8 cellular contexts compared by ENCODE assay signal in genomic region chr4:186722856-186723206, GRCh38. TPM values are rescaled to one million over a fixed set of nuclear protein-coding genes. Genes with fewer than 3 reads are reported as not detected.
DNase-seq lines count a peak whose midpoint lies in the region; TF ChIP-seq lines count a peak whose summit lies in the region.

No MANE protein-coding gene starts in this region.

- DNase-seq in HFFc6 (no peak), dedifferentiated amniotic fluid mesenchymal stem cell (ENCODE audit: extremely low spot score) (peak; percentile 24), NAMALWA (ENCODE audit: low spot score) (no peak), hippocampal formation (lab: John Stamatoyannopoulos, UW) (no peak), SHP77 (lab: John Stamatoyannopoulos, UW) (no peak), ecto neural progenitor cell (ENCODE audit: low spot score) (no peak)

- H3K9me3 ChIP-seq in mucosa of rectum (ENCODE audit: control insufficient read depth in 2 of 2, low read length in 2 of 2) = peaks cover 0 to 6% of the 10 kb centered on the region in 2 donors

- H3K36me3 ChIP-seq in mucosa of rectum (ENCODE audit: control insufficient read depth in 2 of 2, insufficient read depth in 2 of 2, low read length in 2 of 2) = no peaks in the 10 kb centered on the region

- peaks cover 13% of the 10 kb centered on the region for H3K4me1 Mint-ChIP-seq in HFFc6 (ENCODE audit: low read depth)

- H3K9ac ChIP-seq in mucosa of rectum (ENCODE audit: low read depth in 1 of 2, low read length in 2 of 2) = peak overlapping the region; percentile 64 to 83

- peaks cover 46% of the 10 kb centered on the region for H3K36me3 Mint-ChIP-seq in HFFc6 (ENCODE audit: low read depth)

- no peak for TF ChIP-seq CTCF in 22Rv1 (IDR thresholded peaks at IDR 0.05)
- no peak for TF ChIP-seq CTCF in HFFc6 (IDR thresholded peaks at IDR 0.05)

- peak overlapping the region; percentile 87 for H3K27ac Mint-ChIP-seq in HFFc6

- peak overlapping the region; percentile 95 for H3K4me3 Mint-ChIP-seq in HFFc6

- H3K4me3 ChIP-seq in mucosa of rectum (ENCODE audit: low read length in 2 of 2) = peak overlapping the region; percentile 77 to 83

- H3K27me3 Mint-ChIP-seq in HFFc6 (ENCODE audit: insufficient read depth) = peaks cover 7% of the 10 kb centered on the region

- peak overlapping the region; percentile 76 for H3K27ac ChIP-seq in 22Rv1
- H3K27ac ChIP-seq in mucosa of rectum (ENCODE audit: low read depth in 2 of 2, low read length in 2 of 2) = peak overlapping the region; percentile 87 to 93

- no peaks in the 10 kb centered on the region for H3K27me3 ChIP-seq in mucosa of rectum (ENCODE audit: control insufficient read depth in 2 of 2, insufficient read depth in 2 of 2, low read length in 2 of 2)

- H3K4me1 ChIP-seq in mucosa of rectum (ENCODE audit: control insufficient read depth in 2 of 2, insufficient read depth in 2 of 2, low read length in 2 of 2) = peaks cover 5 to 8% of the 10 kb centered on the region in 2 donors

- H3K9me3 Mint-ChIP-seq in HFFc6 = peaks cover 9% of the 10 kb centered on the region

RNA-seq across cellular contexts. Expression of gene FAT1, which starts 0.8 kb away (rescaled TPM):
- total RNA-seq in HFFc6 (2021; fragmentation: NEBNext Ultra II Directional; extraction: Animal tissue kit (Norgen Biotek cat#: 25700)) = 100 to 1,000 TPM; 238 to 483 (median 287) TPM
